Comparison of ENCODE assay signal across 25 cellular contexts in genomic region chr12:32864731-32865130, GRCh38.
"Had no signal": no experiment of that assay in that cellular context is flagged by ENCODE, and none has a peak within 500 bp of the region (broad histone marks: within the 10 kb centered on the region; RNA-seq: fewer than 3 reads in every experiment).

No MANE protein-coding gene starts in this region.

- H3K4me3 ChIP-seq: coronary artery, gastrocnemius medialis, neural progenitor cell, smooth muscle cell, thyroid gland, vagina had no signal

- H3K36me3 ChIP-seq: gastrocnemius medialis, neural progenitor cell, thyroid gland, vagina had no signal

- H3K9me3 ChIP-seq: gastrocnemius medialis, thyroid gland, vagina had no signal

- DNase-seq: dermis blood vessel endothelial cell; effector memory CD4-positive, alpha-beta T cell; foreskin fibroblast; gastrocnemius medialis; head of caudate nucleus; kidney; mesendoderm; midbrain; naive thymus-derived CD4-positive, alpha-beta T cell; stimulated activated CD4-positive, alpha-beta T cell treated with anti-CD3 and anti-CD28 coated beads, Interleukin-12 subunit alpha, Interleukin-12 subunit beta, amount 100 ng/mL, for 4 hours; stimulated activated CD4-positive, alpha-beta T cell treated with anti-CD3 and anti-CD28 coated beads, Interleukin-1b, Interleukin-23, amount 100 ng/mL, for 48 hours; stimulated activated CD4-positive, alpha-beta T cell treated with anti-CD3 and anti-CD28 coated beads, Interleukin-4, amount 100 ng/mL, for 1 hour; stimulated activated CD8-positive, alpha-beta memory T cell treated with anti-CD3 and anti-CD28 coated beads, Interleukin-4, amount 100 ng/mL, for 48 hours; stimulated activated naive CD4-positive, alpha-beta T cell; stimulated activated naive CD8-positive, alpha-beta T cell treated with anti-CD3 and anti-CD28 coated beads, Interleukin-15, amount 100 ng/mL, for 72 hours; thyroid gland had no signal

- H3K4me3 Mint-ChIP-seq: naive thymus-derived CD4-positive, alpha-beta T cell; nephron; neural progenitor cell; stimulated activated naive CD8-positive, alpha-beta T cell treated with anti-CD3 and anti-CD28 coated beads, Interleukin-15, amount 100 ng/mL, for 72 hours had no signal

- H3K27ac ChIP-seq: coronary artery, gastrocnemius medialis, neural progenitor cell, parathyroid adenoma, thyroid gland, vagina had no signal

- H3K27me3 Mint-ChIP-seq: progenitor cell of endocrine pancreas; stimulated activated naive CD8-positive, alpha-beta T cell treated with anti-CD3 and anti-CD28 coated beads, Interleukin-15, amount 100 ng/mL, for 72 hours had no signal

- H3K27ac Mint-ChIP-seq: naive thymus-derived CD4-positive, alpha-beta T cell; nephron; neural progenitor cell; progenitor cell of endocrine pancreas had no signal

- ATAC-seq: esophagus mucosa; gastrocnemius medialis; naive thymus-derived CD4-positive, alpha-beta T cell; sciatic nerve; stimulated activated naive CD8-positive, alpha-beta T cell treated with anti-CD3 and anti-CD28 coated beads, Interleukin-15, amount 100 ng/mL, for 72 hours had no signal

- H3K4me1 ChIP-seq: gastrocnemius medialis, neural progenitor cell, parathyroid adenoma, thyroid gland, vagina had no signal

- H2AFZ ChIP-seq: neural progenitor cell, parathyroid adenoma had no signal

- H3K79me2 ChIP-seq: parathyroid adenoma had no signal

- H3K27me3 ChIP-seq: gastrocnemius medialis, neural progenitor cell, thyroid gland, vagina had no signal

- H3K4me2 ChIP-seq: neural progenitor cell, smooth muscle cell had no signal

- FAIRE-seq: kidney had no signal

- H3K9me3 Mint-ChIP-seq: nephron; neural progenitor cell; stimulated activated naive CD8-positive, alpha-beta T cell treated with anti-CD3 and anti-CD28 coated beads, Interleukin-15, amount 100 ng/mL, for 72 hours had no signal

- H3K4me1 Mint-ChIP-seq: naive thymus-derived CD4-positive, alpha-beta T cell; nephron; neural progenitor cell; stimulated activated naive CD8-positive, alpha-beta T cell treated with anti-CD3 and anti-CD28 coated beads, Interleukin-15, amount 100 ng/mL, for 72 hours had no signal

- H3K9ac ChIP-seq: neural progenitor cell, parathyroid adenoma had no signal
